8 cellular contexts compared by ENCODE assay signal in the genomic region with DNA sequence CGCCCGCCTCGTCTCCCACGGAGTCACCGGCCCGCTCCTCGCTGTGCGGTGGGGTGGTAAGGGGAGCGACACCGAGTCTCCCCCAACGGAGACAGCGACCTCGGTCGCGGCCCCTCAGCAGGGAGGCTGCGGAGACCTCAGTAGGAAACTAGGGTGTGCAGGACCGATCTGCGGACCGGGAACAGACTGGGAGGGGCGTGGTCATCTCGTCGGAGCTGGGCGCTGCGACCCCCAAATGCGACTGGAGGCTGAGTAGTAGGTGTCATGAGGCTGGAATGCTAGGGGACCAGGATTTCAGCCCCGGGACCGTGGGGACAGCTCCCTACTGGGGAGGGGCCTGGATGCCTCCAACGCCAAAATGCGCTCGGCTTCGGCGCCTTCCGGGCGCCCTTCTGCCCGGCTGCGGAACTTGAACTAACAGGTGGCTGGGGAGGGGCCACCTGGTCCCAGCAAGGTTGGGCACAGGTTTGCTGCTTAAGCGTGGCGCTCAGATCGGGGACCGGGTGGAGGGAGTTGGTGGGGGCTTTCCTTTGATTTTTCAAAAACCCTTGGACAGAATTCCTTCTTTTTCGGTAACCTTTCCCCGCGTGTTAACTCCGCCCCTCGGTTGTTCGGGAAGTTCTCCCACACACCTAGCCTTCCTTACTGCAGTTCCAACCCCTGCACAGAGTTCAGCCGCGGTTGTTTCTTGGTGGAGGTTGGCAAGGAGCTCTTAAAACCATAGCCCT. TPM values are rescaled to one million over a fixed set of nuclear protein-coding genes. Genes with fewer than 3 reads are reported as not detected.
A peak's percentile ranks its signal among the peaks of the same experiment; 100 is the strongest.
DNase-seq lines count a peak whose midpoint lies in the region; ATAC-seq and TF ChIP-seq lines count a peak whose summit lies in the region.

No MANE protein-coding gene starts in this region.

- H3K79me2 ChIP-seq in trophoblast cell (ENCODE audit: control insufficient read depth, insufficient read depth, low read length, poor library complexity), result peaks cover 15% of the 10 kb centered on the region

- peaks cover 6% of the 10 kb centered on the region for H3K27me3 ChIP-seq in GM06990 (replicated peaks; ENCODE audit: control insufficient read depth, insufficient read depth, low read length)
- peaks cover 0 to 17% of the 10 kb centered on the region in 2 donors for H3K27me3 ChIP-seq in Peyer's patch
- peaks cover 0 to 79% (median 14%) of the 10 kb centered on the region in 4 donors for H3K27me3 ChIP-seq in esophagus muscularis mucosa
- H3K27me3 ChIP-seq in trophoblast cell (ENCODE audit: insufficient read depth, low read length), result no peaks in the 10 kb centered on the region

- peak overlapping the region; percentile 93 for H3K4me2 ChIP-seq in trophoblast cell (ENCODE audit: low read length)

- no peak for TF ChIP-seq CTCF in GM06990 (IDR thresholded peaks at IDR 0.05; ENCODE audit: insufficient read depth, low read length, poor library complexity, severe bottlenecking)
- no peak for TF ChIP-seq CTCF in Peyer's patch (IDR thresholded peaks at IDR 0.05)
- TF ChIP-seq CTCF in esophagus muscularis mucosa (IDR thresholded peaks at IDR 0.05), result no peak

- H2BK120ac ChIP-seq in trophoblast cell (ENCODE audit: insufficient read depth, low read length, poor library complexity), result no peak overlapping the region

- DNase-seq in GM06990 (ENCODE audit: extremely low read depth, insufficient read length) (no peak), Peyer's patch (no peak), esophagus muscularis mucosa (ENCODE audit: extremely low spot score) (no peak), trophoblast cell (peak in 1 of 2 donors; percentile 13), HK-2 (ENCODE audit: unreplicated experiment) (no peak), inferior parietal cortex (ENCODE audit: extremely low spot score) (no peak)

- H4K8ac ChIP-seq in trophoblast cell (ENCODE audit: low read depth, low read length), result no peak overlapping the region

- H4K91ac ChIP-seq in trophoblast cell (ENCODE audit: low read depth, low read length), result no peak overlapping the region

- peaks cover 29% of the 10 kb centered on the region for H3K79me1 ChIP-seq in trophoblast cell (ENCODE audit: low read length)

- ATAC-seq in GM18858 (IDR thresholded peaks at IDR 0.05; ENCODE audit: unreplicated experiment) (no peak), GM18868 (IDR thresholded peaks at IDR 0.05; ENCODE audit: unreplicated experiment) (no peak)

- H3K4me3 ChIP-seq in GM06990 (replicated peaks; ENCODE audit: low read depth, low read length) (peak overlapping the region; percentile 40), Peyer's patch (peak overlapping the region in 3 of 4 donors; percentile 32 to 48 (median 43)), esophagus muscularis mucosa (peak overlapping the region; percentile 56 to 67 (median 57)), trophoblast cell (ENCODE audit: low read depth, low read length) (peak overlapping the region; percentile 84)

- H3K23ac ChIP-seq in trophoblast cell (ENCODE audit: low read length), result no peak overlapping the region

- no peak overlapping the region for H4K12ac ChIP-seq in trophoblast cell (ENCODE audit: low read depth, low read length)

- peak overlapping the region; percentile 11 for H3K9ac ChIP-seq in trophoblast cell (ENCODE audit: low read length)

- peak overlapping the region; percentile 73 for H3K18ac ChIP-seq in trophoblast cell (ENCODE audit: low read length)

- no peak for TF ChIP-seq EP300 in esophagus muscularis mucosa (IDR thresholded peaks at IDR 0.05)

- H3K36me3 ChIP-seq in GM06990 (ENCODE audit: control insufficient read depth, insufficient read depth, low read length) (no peaks in the 10 kb centered on the region), Peyer's patch (no peaks in the 10 kb centered on the region), esophagus muscularis mucosa (no peaks in the 10 kb centered on the region), trophoblast cell (ENCODE audit: control insufficient read depth in 1 of 2, insufficient read depth in 2 of 2, low read length in 2 of 2) (peaks cover 0 to 7% of the 10 kb centered on the region in 2 experiments)

- peak overlapping the region; percentile 42 for H3K14ac ChIP-seq in trophoblast cell (ENCODE audit: low read length)

- intact Hi-C loops in esophagus muscularis mucosa (cut with DNase I), result no loop called here

- TF ChIP-seq POLR2A in Peyer's patch (IDR thresholded peaks at IDR 0.05) (no peak), esophagus muscularis mucosa (IDR thresholded peaks at IDR 0.05; ENCODE audit: low read depth) (no peak)

- H2AFZ ChIP-seq in trophoblast cell (ENCODE audit: insufficient read depth, low read length, poor library complexity), result peak overlapping the region; percentile 40

- H3K9me3 ChIP-seq in Peyer's patch, result no peaks in the 10 kb centered on the region
- no peaks in the 10 kb centered on the region for H3K9me3 ChIP-seq in esophagus muscularis mucosa
- no peaks in the 10 kb centered on the region for H3K9me3 ChIP-seq in trophoblast cell (ENCODE audit: insufficient read depth, low read depth, low read length)

- H2BK12ac ChIP-seq in trophoblast cell (ENCODE audit: low read length), result peak overlapping the region; percentile 15

- H2BK5ac ChIP-seq in trophoblast cell (ENCODE audit: low read depth, low read length, poor library complexity), result no peak overlapping the region

- H3K4me1 ChIP-seq in Peyer's patch (peaks cover 0 to 16% (median 5%) of the 10 kb centered on the region in 4 donors), esophagus muscularis mucosa (peaks cover 15 to 31% (median 23%) of the 10 kb centered on the region in 4 donors), trophoblast cell (ENCODE audit: control insufficient read depth in 1 of 2, insufficient read depth in 2 of 2, low read length in 2 of 2) (peaks cover 35 to 44% of the 10 kb centered on the region in 2 experiments)

- H3K27ac ChIP-seq in Peyer's patch, result no peak overlapping the region
- H3K27ac ChIP-seq in esophagus muscularis mucosa (replicated peaks in 1 of 4), result no peak overlapping the region
- H3K27ac ChIP-seq in trophoblast cell (ENCODE audit: low read depth, low read length), result no peak overlapping the region

- H3K4ac ChIP-seq in trophoblast cell (ENCODE audit: low read depth, low read length), result peak overlapping the region; percentile 82

- WGBS in esophagus muscularis mucosa, result 8% methylated on average over 44 of the region's 48 CpGs
- no CpG with 5 or more reads among the region's 48 CpGs for WGBS in trophoblast cell (ENCODE audit: extremely low coverage, insufficient coverage, insufficient read length)

- peak overlapping the region; percentile 80 for H2AK5ac ChIP-seq in trophoblast cell (ENCODE audit: low read length)

RNA-seq across cellular contexts. Expression of gene CACNG4, which starts 1.5 kb away (rescaled TPM):
- under 1 TPM in 1 of 4 donors, not detected in 3; 0.40 TPM for total RNA-seq in Peyer's patch
- total RNA-seq in esophagus muscularis mucosa, result 10 to 100 TPM in 1 of 4 donors, 1 to 10 TPM in 3; 1.7 to 12.5 (median 2.9) TPM
- polyA plus RNA-seq in trophoblast cell (2013), result 53.7 and 55.4 TPM in 2 replicates
